Comparison of ENCODE assay signal across 24 cellular contexts in genomic region chrX:29851971-29852605, GRCh38.
"Had no signal": no experiment of that assay in that cellular context is flagged by ENCODE, and none has a peak within 500 bp of the region (broad histone marks: within the 10 kb centered on the region; RNA-seq: fewer than 3 reads in every experiment).

No MANE protein-coding gene starts in this region.

- H3K27ac ChIP-seq: colonic mucosa, testis, vagina, WERI-Rb-1 had no signal

- H3K4me1 ChIP-seq: colonic mucosa, testis, vagina had no signal

- ATAC-seq: activated CD8-positive, alpha-beta memory T cell treated with anti-CD3 and anti-CD28 coated beads, Interleukin-2, amount 10 ng/mL, durations not matched to agents 7 days and 5 days; activated CD8-positive, alpha-beta T cell treated with anti-CD3 and anti-CD28 coated beads for 36 hours; sciatic nerve; stimulated activated naive B cell treated with anti-CD40 and anti-IgM and Interleukin-4, amounts not matched to agents 10 μg/mL and 1 μg/mL and 100 μg/mL, for 72 hours had no signal

- H3K4me3 ChIP-seq: colonic mucosa, dorsolateral prefrontal cortex, testis, vagina had no signal

- H3K27me3 ChIP-seq: colonic mucosa, testis, vagina had no signal

- DNase-seq: activated CD4-positive, alpha-beta T cell treated with anti-CD3 and anti-CD28 coated beads, Interleukin-2, amount 10 ng/mL, durations not matched to agents 7 days and 5 days; activated CD4-positive, CD25-positive, alpha-beta regulatory T cell treated with anti-CD3 and anti-CD28 coated beads, Interleukin-2, amount 50 U/mL, for 72 hours; activated CD8-positive, alpha-beta memory T cell treated with anti-CD3 and anti-CD28 coated beads, Interleukin-2, amount 10 ng/mL, durations not matched to agents 7 days and 5 days; activated CD8-positive, alpha-beta T cell treated with anti-CD3 and anti-CD28 coated beads for 36 hours; activated gamma-delta T cell; activated naive CD4-positive, alpha-beta T cell treated with anti-CD3 and anti-CD28 coated beads, Interleukin-2, amount 50 U/mL, for 16 hours; aorta; central memory CD4-positive, alpha-beta T cell; colonic mucosa; dorsolateral prefrontal cortex; foreskin melanocyte; glutamatergic neuron; hippocampal formation; nucleus accumbens; posterior cingulate gyrus; small intestine; stimulated activated CD4-positive, alpha-beta T cell treated with anti-CD3 and anti-CD28 coated beads, Interleukin-2, amount 100 ng/mL, for 48 hours; stimulated activated CD8-positive, alpha-beta memory T cell treated with anti-CD3 and anti-CD28 coated beads, Interleukin-4, amount 100 ng/mL, for 48 hours; stimulated activated naive B cell treated with anti-CD40 and anti-IgM and Interleukin-4, amounts not matched to agents 10 μg/mL and 1 μg/mL and 100 μg/mL, for 72 hours; testis; trophoblast cell; WERI-Rb-1 had no signal

- H3K36me3 ChIP-seq: colonic mucosa, vagina, WERI-Rb-1 had no signal

- H3K9me3 ChIP-seq: colonic mucosa, testis, vagina had no signal
